In genomic region chr6:31586596-31586995, GRCh38 we compare ENCODE assay signal across 11 cellular contexts. TPM values are rescaled to one million over a fixed set of nuclear protein-coding genes. Genes with fewer than 3 reads are reported as not detected.
DNase-seq lines count a peak whose midpoint lies in the region; ATAC-seq and TF ChIP-seq lines count a peak whose summit lies in the region.
"Had no signal": no experiment of that assay in that cellular context is flagged by ENCODE, and none has a peak within 500 bp of the region (broad histone marks: within the 10 kb centered on the region; RNA-seq: fewer than 3 reads in every experiment).

No MANE protein-coding gene starts in this region.

- intact Hi-C loops in naive thymus-derived CD4-positive, alpha-beta T cell (cut with micrococcal nuclease) = no loop called here
- intact Hi-C loops in adrenal gland (cut with DNase I) = no loop called here

- H3K9me3 ChIP-seq in DOHH2 (ENCODE audit: control insufficient read depth, insufficient read depth, low read length) (no peaks in the 10 kb centered on the region), adrenal gland (replicated peaks in 1 of 3) (no peaks in the 10 kb centered on the region)
- H3K9me3 ChIP-seq in naive thymus-derived CD4-positive, alpha-beta T cell (ENCODE audit: control insufficient read depth in 2 of 3, low read length in 3 of 3) = no peaks in the 10 kb centered on the region
- H3K9me3 ChIP-seq: thyroid gland had no signal

- no peaks in the 10 kb centered on the region for H3K27me3 Mint-ChIP-seq in naive thymus-derived CD4-positive, alpha-beta T cell

- TF ChIP-seq POLR2A in NB4 (IDR thresholded peaks at IDR 0.05; ENCODE audit: extremely low read depth, insufficient read length) (peak; percentile 17), adrenal gland (IDR thresholded peaks at IDR 0.05) (no peak)

- peak overlapping the region; percentile 8 for H3K4me3 ChIP-seq in DOHH2 (ENCODE audit: low read length)
- peak overlapping the region; percentile 73 for H3K4me3 ChIP-seq in NB4 (ENCODE audit: low read depth, low read length)
- peak overlapping the region; percentile 25 for H3K4me3 ChIP-seq in naive thymus-derived CD4-positive, alpha-beta T cell (ENCODE audit: low read length)
- H3K4me3 ChIP-seq in adrenal gland = no peak overlapping the region
- H3K4me3 ChIP-seq: thyroid gland had no signal

- no peaks in the 10 kb centered on the region for H4K20me1 ChIP-seq in DOHH2 (ENCODE audit: control insufficient read depth, insufficient read depth, low read depth, low read length)

- H3K36me3 Mint-ChIP-seq in activated naive CD4-positive, alpha-beta T cell treated with anti-CD3 and anti-CD28 coated beads, Interleukin-2, amount 50 U/mL, for 72 hours = peaks cover 6 to 21% of the 10 kb centered on the region in 2 donors
- H3K36me3 Mint-ChIP-seq in naive thymus-derived CD4-positive, alpha-beta T cell = peaks cover 3 to 34% (median 12%) of the 10 kb centered on the region in 5 donors

- POLR2A ChIA-PET in naive thymus-derived CD4-positive, alpha-beta T cell (lab: Charles Lee) = interaction anchor here (0.7 to 66.4 kb wide), 4 partner anchors 9 to 78 kb away, joined by 3 to 3078 read pairs (median 1541); partner anchors contain the start of genes AIF1, ATP6V1G2, BAG6 and DDX39B

- peaks cover 11% of the 10 kb centered on the region for H3K27me3 ChIP-seq in DOHH2 (ENCODE audit: control insufficient read depth, low read length)
- H3K27me3 ChIP-seq in naive thymus-derived CD4-positive, alpha-beta T cell (ENCODE audit: control insufficient read depth in 2 of 2, insufficient read depth in 2 of 2, low read length in 2 of 2) = no peaks in the 10 kb centered on the region
- no peaks in the 10 kb centered on the region for H3K27me3 ChIP-seq in adrenal gland
- H3K27me3 ChIP-seq: thyroid gland had no signal

- peak overlapping the region; percentile 52 for H3K4me2 ChIP-seq in DOHH2 (ENCODE audit: low read length)

- H3K9me2 ChIP-seq in DOHH2 (replicated peaks; ENCODE audit: control insufficient read depth, low read length) = no peaks in the 10 kb centered on the region

- H3K9me3 Mint-ChIP-seq in activated naive CD4-positive, alpha-beta T cell treated with anti-CD3 and anti-CD28 coated beads, Interleukin-2, amount 50 U/mL, for 72 hours = no peaks in the 10 kb centered on the region
- peaks cover 0 to 5% (median 0%) of the 10 kb centered on the region in 11 donors for H3K9me3 Mint-ChIP-seq in naive thymus-derived CD4-positive, alpha-beta T cell

- no peaks in the 10 kb centered on the region for H3K36me3 ChIP-seq in DOHH2 (ENCODE audit: control insufficient read depth, low read length)
- H3K36me3 ChIP-seq in naive thymus-derived CD4-positive, alpha-beta T cell (ENCODE audit: control insufficient read depth in 2 of 3, insufficient read depth in 3 of 3, low read length in 3 of 3) = peaks cover 0 to 6% (median 0%) of the 10 kb centered on the region in 3 experiments
- no peaks in the 10 kb centered on the region for H3K36me3 ChIP-seq in adrenal gland (replicated peaks in 1 of 2)
- H3K36me3 ChIP-seq: thyroid gland had no signal

- peaks cover 13% of the 10 kb centered on the region for H3F3A ChIP-seq in DOHH2 (ENCODE audit: control insufficient read depth, insufficient read depth)

- DNase-seq in NB4 (ENCODE audit: low read depth) = peak; percentile 99
- DNase-seq in activated naive CD4-positive, alpha-beta T cell treated with anti-CD3 and anti-CD28 coated beads, Interleukin-2, amount 50 U/mL, for 72 hours (ENCODE audit: low spot score in 2 of 2) = no peak
- DNase-seq in naive thymus-derived CD4-positive, alpha-beta T cell = peak in 2 of 9 donors; percentile 27 to 33
- DNase-seq in NCI-H524 (lab: John Stamatoyannopoulos, UW) = no peak
- DNase-seq in stimulated activated CD4-positive, alpha-beta T cell treated with anti-CD3 and anti-CD28 coated beads, Interleukin-4, amount 100 ng/mL, for 24 hours = no peak
- DNase-seq in adrenal gland = no peak
- DNase-seq: NCI-H446, thyroid gland had no signal

- H3K79me2 ChIP-seq in DOHH2 (ENCODE audit: control insufficient read depth, low read length) = no peaks in the 10 kb centered on the region

- 44 to 56% (median 51%) methylated on average over 2 to 5 of the region's 5 CpGs; no CpG with 5 or more reads in 1 of the 4 donors for WGBS in adrenal gland, 4 donors

- CTCF ChIA-PET in naive thymus-derived CD4-positive, alpha-beta T cell (lab: Charles Lee) = interaction anchor here (1.4 to 18.2 kb wide), 4 partner anchors 11 to 45 kb away, joined by 4 to 687 read pairs (median 170); partner anchors contain the start of genes ATP6V1G2, DDX39B, NCR3 and NFKBIL1

- TF ChIP-seq CTCF in DOHH2 (IDR thresholded peaks at IDR 0.05; ENCODE audit: low read depth, low read length, poor library complexity, severe bottlenecking) (no peak), NB4 (IDR thresholded peaks at IDR 0.05; ENCODE audit: low read depth, low read length) (no peak), adrenal gland (IDR thresholded peaks at IDR 0.05) (no peak)

- H3K4me3 Mint-ChIP-seq in naive thymus-derived CD4-positive, alpha-beta T cell = peak overlapping the region; percentile 50 to 89 (median 81)

- H3K4me1 ChIP-seq in DOHH2 (ENCODE audit: control insufficient read depth, low read length) (peaks cover 46% of the 10 kb centered on the region), adrenal gland (replicated peaks in 1 of 2) (peaks cover 0 to 2% of the 10 kb centered on the region in 2 donors)
- peaks cover 67 to 68% of the 10 kb centered on the region in 2 donors for H3K4me1 ChIP-seq in naive thymus-derived CD4-positive, alpha-beta T cell (ENCODE audit: control insufficient read depth in 2 of 2, insufficient read depth in 2 of 2, low read length in 2 of 2)

- H3K4me1 Mint-ChIP-seq in naive thymus-derived CD4-positive, alpha-beta T cell = peaks cover 47 to 84% (median 68%) of the 10 kb centered on the region in 7 donors

- ATAC-seq in activated naive CD4-positive, alpha-beta T cell treated with anti-CD3 and anti-CD28 coated beads, Interleukin-2, amount 50 U/mL, for 72 hours = peak in 1 of 2 donors; percentile 23
- peak; percentile 72 for ATAC-seq in naive thymus-derived CD4-positive, alpha-beta T cell
- no peak for ATAC-seq in HG03095 (IDR thresholded peaks at IDR 0.05; ENCODE audit: unreplicated experiment)

- peak overlapping the region; percentile 84 to 86 for H3K27ac Mint-ChIP-seq in activated naive CD4-positive, alpha-beta T cell treated with anti-CD3 and anti-CD28 coated beads, Interleukin-2, amount 50 U/mL, for 72 hours
- peak overlapping the region; percentile 84 to 100 (median 96) for H3K27ac Mint-ChIP-seq in naive thymus-derived CD4-positive, alpha-beta T cell

- 0 out of 2 replicates have a peak overlapping the region, but pooled peaks have one; percentile 19 for H3K27ac ChIP-seq in DOHH2 (ENCODE audit: low read depth, low read length)
- peak overlapping the region; percentile 97 for H3K27ac ChIP-seq in naive thymus-derived CD4-positive, alpha-beta T cell (ENCODE audit: low read depth, low read length)
- peak overlapping the region in 2 of 5 donors; percentile 12 to 63 for H3K27ac ChIP-seq in adrenal gland
- H3K27ac ChIP-seq: thyroid gland had no signal

RNA-seq across cellular contexts. Expression of gene LST1, which starts 0.5 kb away (rescaled TPM):
- total RNA-seq in activated naive CD4-positive, alpha-beta T cell treated with anti-CD3 and anti-CD28 coated beads, Interleukin-2, amount 50 U/mL, for 72 hours = 10 to 100 TPM; 18.2 to 21.6 TPM
- total RNA-seq in naive thymus-derived CD4-positive, alpha-beta T cell = 100 to 1,000 TPM in 2 of 5 experiments, 10 to 100 TPM in 3; 15.1 to 234 (median 32.0) TPM
- polyA plus RNA-seq in naive thymus-derived CD4-positive, alpha-beta T cell = 10 to 100 TPM in 1 of 2 donors, 1 to 10 TPM in 1; 8.4 to 15.3 TPM
- 10 to 100 TPM; 12.1 to 29.0 (median 20.7) TPM for total RNA-seq in adrenal gland
- polyA plus RNA-seq in adrenal gland = 10 to 100 TPM in 2 of 3 donors, 1 to 10 TPM in 1; 9.7 to 67.8 (median 49.2) TPM

RNA-seq across cellular contexts. Expression of gene LTB, which starts 4.4 kb away (rescaled TPM):
- 100 to 1,000 TPM in 1 of 2 donors, 10 to 100 TPM in 1; 89.3 to 294 TPM for total RNA-seq in activated naive CD4-positive, alpha-beta T cell treated with anti-CD3 and anti-CD28 coated beads, Interleukin-2, amount 50 U/mL, for 72 hours
- total RNA-seq in naive thymus-derived CD4-positive, alpha-beta T cell = 1,000 to 10,000 TPM in 1 of 5 experiments, 100 to 1,000 TPM in 4; 370 to 1,909 (median 670) TPM
- polyA plus RNA-seq in naive thymus-derived CD4-positive, alpha-beta T cell = 1,000 to 10,000 TPM; 1,970 to 2,371 TPM
- total RNA-seq in adrenal gland = 1 to 10 TPM in 3 of 8 donors, under 1 TPM in 2, not detected in 3; 0.35 to 4.3 (median 1.1) TPM
- 1 to 10 TPM in 2 of 3 donors, under 1 TPM in 1; 0.31 to 6.7 (median 4.8) TPM for polyA plus RNA-seq in adrenal gland
- total RNA-seq: thyroid gland had no signal

RNA-seq across cellular contexts. Expression of gene NCR3, which starts 6.2 kb away (rescaled TPM):
- total RNA-seq in activated naive CD4-positive, alpha-beta T cell treated with anti-CD3 and anti-CD28 coated beads, Interleukin-2, amount 50 U/mL, for 72 hours = 10 to 100 TPM; 12.7 to 17.2 TPM
- 10 to 100 TPM in 2 of 5 experiments, 1 to 10 TPM in 2, under 1 TPM in 1; 0.97 to 47.1 (median 6.7) TPM for total RNA-seq in naive thymus-derived CD4-positive, alpha-beta T cell
- polyA plus RNA-seq in naive thymus-derived CD4-positive, alpha-beta T cell = 10 to 100 TPM; 11.0 to 19.7 TPM
- under 1 TPM in 1 of 8 donors, not detected in 7; 0.46 TPM for total RNA-seq in adrenal gland
- under 1 TPM in 2 of 3 donors, not detected in 1; 0.10 to 0.24 TPM for polyA plus RNA-seq in adrenal gland
- total RNA-seq: dermis microvascular lymphatic vessel endothelial cell, thyroid gland had no signal

RNA-seq across cellular contexts. Expression of gene TNF, which starts 11.2 kb away (rescaled TPM):
- total RNA-seq in activated naive CD4-positive, alpha-beta T cell treated with anti-CD3 and anti-CD28 coated beads, Interleukin-2, amount 50 U/mL, for 72 hours = 100 to 1,000 TPM in 1 of 2 donors, 10 to 100 TPM in 1; 52.0 to 250 TPM
- 100 to 1,000 TPM in 1 of 5 experiments, 10 to 100 TPM in 1, 1 to 10 TPM in 3; 5.4 to 125 (median 8.7) TPM for total RNA-seq in naive thymus-derived CD4-positive, alpha-beta T cell
- polyA plus RNA-seq in naive thymus-derived CD4-positive, alpha-beta T cell = 1 to 10 TPM in 1 of 2 donors, under 1 TPM in 1; 0.73 to 1.1 TPM
- total RNA-seq in adrenal gland = 1 to 10 TPM in 5 of 8 donors, under 1 TPM in 2, not detected in 1; 0.90 to 3.2 (median 1.2) TPM
- 1 to 10 TPM in 1 of 3 donors, under 1 TPM in 2; 0.22 to 1.0 (median 0.81) TPM for polyA plus RNA-seq in adrenal gland
- total RNA-seq: dermis microvascular lymphatic vessel endothelial cell had no signal

RNA-seq across cellular contexts. Expression of gene LTA, which starts 14.5 kb away (rescaled TPM):
- total RNA-seq in activated naive CD4-positive, alpha-beta T cell treated with anti-CD3 and anti-CD28 coated beads, Interleukin-2, amount 50 U/mL, for 72 hours = 1,000 to 10,000 TPM in 1 of 2 donors, 100 to 1,000 TPM in 1; 266 to 1,366 TPM
- total RNA-seq in naive thymus-derived CD4-positive, alpha-beta T cell = 100 to 1,000 TPM in 1 of 5 experiments, 10 to 100 TPM in 4; 12.3 to 110 (median 20.2) TPM
- polyA plus RNA-seq in naive thymus-derived CD4-positive, alpha-beta T cell = 10 to 100 TPM; 24.0 to 27.5 TPM
- 1 to 10 TPM in 2 of 8 donors, not detected in 6; 1.2 to 1.4 TPM for total RNA-seq in adrenal gland
- polyA plus RNA-seq in adrenal gland = under 1 TPM in 2 of 3 donors, not detected in 1; 0.20 to 0.72 TPM
- total RNA-seq: dermis microvascular lymphatic vessel endothelial cell, thyroid gland had no signal

Comparison
In these comparisons a context has a peak if more than half of its experiments do, and no peak if none do; other contexts are left out.
1. H3K4me3 ChIP-seq: peak in DOHH2 (single experiment), NB4 (single experiment) and naive thymus-derived CD4-positive, alpha-beta T cell (single experiment); none in adrenal gland (0 of 4).
2. RNA of gene LTB, which starts 4.4 kb away (total RNA-seq): 370 to 1,909 TPM in naive thymus-derived CD4-positive, alpha-beta T cell and 89.3 to 294 TPM in activated naive CD4-positive, alpha-beta T cell treated with anti-CD3 and anti-CD28 coated beads, Interleukin-2, amount 50 U/mL, for 72 hours; 0.35 to 4.3 TPM in adrenal gland; every median in the first group is over 10 times any median in the second.